24 cellular contexts compared by ENCODE assay signal in the genomic region with DNA sequence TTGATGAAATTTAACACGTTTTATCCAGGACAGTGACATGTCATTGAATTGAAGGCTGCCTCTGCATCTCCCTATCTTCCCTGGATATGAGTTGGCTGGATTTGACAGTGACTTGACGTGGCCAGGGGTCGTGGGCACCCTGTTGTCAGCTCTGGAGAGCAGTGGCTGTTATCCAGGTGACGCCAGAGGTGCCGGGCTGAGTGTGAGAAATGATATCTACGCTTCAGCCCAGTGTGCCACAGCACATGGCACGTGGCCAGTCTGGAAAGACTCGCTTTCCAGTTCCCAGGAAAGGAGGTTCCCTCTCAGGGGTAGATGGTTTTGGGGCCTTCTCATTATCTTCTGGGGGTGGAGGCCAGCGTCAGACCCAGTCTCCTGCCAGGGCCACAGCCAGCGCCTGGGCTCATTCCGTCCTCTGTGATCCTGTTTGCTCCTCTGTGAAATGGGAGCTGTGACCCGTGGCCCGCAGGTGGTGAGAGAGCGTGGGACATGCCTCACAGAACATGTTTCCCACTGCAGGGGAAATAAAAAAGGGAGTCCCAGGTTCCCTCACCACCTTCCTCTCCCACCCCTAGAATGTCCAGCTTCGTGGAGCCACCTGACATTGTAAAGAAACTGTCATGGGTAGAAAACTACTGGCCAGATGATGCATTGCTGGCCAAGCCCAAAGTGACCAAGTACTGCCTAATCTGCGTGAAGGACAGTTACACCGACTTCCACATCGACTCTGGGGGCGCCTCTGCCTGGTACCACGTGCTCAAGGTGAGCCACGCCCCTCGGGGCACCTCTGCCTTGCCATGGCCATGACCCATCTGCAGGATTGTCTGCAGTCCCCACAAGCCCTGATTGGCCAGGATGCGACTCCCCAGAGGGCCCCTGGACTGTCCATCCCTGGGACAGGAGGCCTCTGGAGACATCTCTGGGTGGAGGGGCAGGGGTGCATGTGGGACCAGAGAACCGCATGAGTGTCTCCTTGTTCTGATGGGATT.
DNase-seq lines count a peak whose midpoint lies in the region; ATAC-seq lines count a peak whose summit lies in the region.
"Had no signal": no experiment of that assay in that cellular context is flagged by ENCODE, and none has a peak within 500 bp of the region (broad histone marks: within the 10 kb centered on the region; RNA-seq: fewer than 3 reads in every experiment).

No MANE protein-coding gene starts in this region.

- CTCF ChIA-PET in activated CD8-positive, alpha-beta memory T cell treated with anti-CD3 and anti-CD28 coated beads, Interleukin-2, amount 10 ng/mL, durations not matched to agents 7 days and 5 days (lab: Charles Lee), result no interaction called here

- H3K4me3 Mint-ChIP-seq in activated CD8-positive, alpha-beta memory T cell treated with anti-CD3 and anti-CD28 coated beads, Interleukin-2, amount 10 ng/mL, durations not matched to agents 7 days and 5 days, result no peak overlapping the region
- H3K4me3 Mint-ChIP-seq: activated CD8-positive, alpha-beta T cell treated with anti-CD3 and anti-CD28 coated beads for 36 hours; activated naive CD8-positive, alpha-beta T cell; CD8-positive, alpha-beta T cell; HFFc6; mesothelial cell of epicardium; nephron; type B pancreatic cell had no signal

- intact Hi-C loops in left ventricle myocardium superior (cut with micrococcal nuclease), result no loop called here
- intact Hi-C loops in sciatic nerve (cut with DNase I), result no loop called here

- ATAC-seq in activated CD8-positive, alpha-beta memory T cell treated with anti-CD3 and anti-CD28 coated beads, Interleukin-2, amount 10 ng/mL, durations not matched to agents 7 days and 5 days, result no peak
- ATAC-seq in activated naive CD4-positive, alpha-beta T cell treated with anti-CD3 and anti-CD28 coated beads, Interleukin-2, amount 50 U/mL, for 72 hours, result no peak
- ATAC-seq in left ventricle myocardium superior (peak; percentile 33), sciatic nerve (no peak), HG02759 (IDR thresholded peaks at IDR 0.05; ENCODE audit: unreplicated experiment) (no peak), GM19397 (IDR thresholded peaks at IDR 0.05; ENCODE audit: unreplicated experiment) (no peak)
- ATAC-seq: activated CD8-positive, alpha-beta T cell treated with anti-CD3 and anti-CD28 coated beads for 36 hours; CD8-positive, alpha-beta T cell; left colon had no signal

- no peaks in the 10 kb centered on the region for H3K4me1 Mint-ChIP-seq in activated CD8-positive, alpha-beta memory T cell treated with anti-CD3 and anti-CD28 coated beads, Interleukin-2, amount 10 ng/mL, durations not matched to agents 7 days and 5 days
- H3K4me1 Mint-ChIP-seq: mesothelial cell of epicardium, nephron had no signal

- H3K27me3 Mint-ChIP-seq in activated CD8-positive, alpha-beta memory T cell treated with anti-CD3 and anti-CD28 coated beads, Interleukin-2, amount 10 ng/mL, durations not matched to agents 7 days and 5 days, result no peaks in the 10 kb centered on the region
- H3K27me3 Mint-ChIP-seq: activated CD8-positive, alpha-beta T cell treated with anti-CD3 and anti-CD28 coated beads for 36 hours; activated naive CD8-positive, alpha-beta T cell; type B pancreatic cell had no signal

- peak; percentile 5 for DNase-seq in activated CD8-positive, alpha-beta memory T cell treated with anti-CD3 and anti-CD28 coated beads, Interleukin-2, amount 50 U/mL, for 4 hours
- DNase-seq in activated CD8-positive, alpha-beta memory T cell treated with anti-CD3 and anti-CD28 coated beads, Interleukin-2, amount 10 ng/mL, durations not matched to agents 7 days and 5 days, result no peak
- peak in 1 of 2 donors; percentile 38 for DNase-seq in activated naive CD4-positive, alpha-beta T cell treated with anti-CD3 and anti-CD28 coated beads, Interleukin-2, amount 50 U/mL, for 72 hours (ENCODE audit: low spot score in 2 of 2)
- DNase-seq in left ventricle myocardium superior (peak; percentile 40), sciatic nerve (ENCODE audit: low spot score) (peak; percentile 47), GM03348 (ENCODE audit: low spot score) (no peak)
- DNase-seq: 8988T; activated CD4-positive, CD25-positive, alpha-beta regulatory T cell; activated CD8-positive, alpha-beta T cell treated with anti-CD3 and anti-CD28 coated beads for 36 hours; CD8-positive, alpha-beta T cell; DMS 273 treated with DMSO at 0.1 percent for 48 hours; effector CD4-positive, alpha-beta T cell; erythroblast; HFFc6; NCI-H1417; NCI-H446; T1000 had no signal

- H3K36me3 Mint-ChIP-seq in activated CD8-positive, alpha-beta memory T cell treated with anti-CD3 and anti-CD28 coated beads, Interleukin-2, amount 10 ng/mL, durations not matched to agents 7 days and 5 days, result peaks cover 1% of the 10 kb centered on the region
- no peaks in the 10 kb centered on the region for H3K36me3 Mint-ChIP-seq in activated naive CD4-positive, alpha-beta T cell treated with anti-CD3 and anti-CD28 coated beads, Interleukin-2, amount 50 U/mL, for 72 hours
- H3K36me3 Mint-ChIP-seq: activated naive CD8-positive, alpha-beta T cell had no signal

- no peaks in the 10 kb centered on the region for H3K9me3 Mint-ChIP-seq in activated CD8-positive, alpha-beta memory T cell treated with anti-CD3 and anti-CD28 coated beads, Interleukin-2, amount 10 ng/mL, durations not matched to agents 7 days and 5 days (ENCODE audit: low read depth)
- H3K9me3 Mint-ChIP-seq in activated naive CD4-positive, alpha-beta T cell treated with anti-CD3 and anti-CD28 coated beads, Interleukin-2, amount 50 U/mL, for 72 hours, result no peaks in the 10 kb centered on the region
- H3K9me3 Mint-ChIP-seq: activated CD8-positive, alpha-beta T cell treated with anti-CD3 and anti-CD28 coated beads for 36 hours; CD8-positive, alpha-beta T cell; HFFc6; mesothelial cell of epicardium; nephron; type B pancreatic cell had no signal

- H3K27ac Mint-ChIP-seq in activated CD8-positive, alpha-beta memory T cell treated with anti-CD3 and anti-CD28 coated beads, Interleukin-2, amount 10 ng/mL, durations not matched to agents 7 days and 5 days, result no peak overlapping the region
- H3K27ac Mint-ChIP-seq in activated naive CD4-positive, alpha-beta T cell treated with anti-CD3 and anti-CD28 coated beads, Interleukin-2, amount 50 U/mL, for 72 hours, result peak overlapping the region; percentile 22 to 54
- H3K27ac Mint-ChIP-seq: activated CD8-positive, alpha-beta T cell treated with anti-CD3 and anti-CD28 coated beads for 36 hours; activated naive CD8-positive, alpha-beta T cell; CD8-positive, alpha-beta T cell; HFFc6; mesothelial cell of epicardium; nephron; type B pancreatic cell had no signal

Comparison
In these comparisons a context has a peak if more than half of its experiments do, and no peak if none do; other contexts are left out.
1. DNase-seq: peak in activated CD8-positive, alpha-beta memory T cell treated with anti-CD3 and anti-CD28 coated beads, Interleukin-2, amount 50 U/mL, for 4 hours (single experiment), left ventricle myocardium superior (single experiment) and sciatic nerve (single experiment); none in activated CD8-positive, alpha-beta memory T cell treated with anti-CD3 and anti-CD28 coated beads, Interleukin-2, amount 10 ng/mL, durations not matched to agents 7 days and 5 days (single experiment) and GM03348 (single experiment).